In the genomic region with DNA sequence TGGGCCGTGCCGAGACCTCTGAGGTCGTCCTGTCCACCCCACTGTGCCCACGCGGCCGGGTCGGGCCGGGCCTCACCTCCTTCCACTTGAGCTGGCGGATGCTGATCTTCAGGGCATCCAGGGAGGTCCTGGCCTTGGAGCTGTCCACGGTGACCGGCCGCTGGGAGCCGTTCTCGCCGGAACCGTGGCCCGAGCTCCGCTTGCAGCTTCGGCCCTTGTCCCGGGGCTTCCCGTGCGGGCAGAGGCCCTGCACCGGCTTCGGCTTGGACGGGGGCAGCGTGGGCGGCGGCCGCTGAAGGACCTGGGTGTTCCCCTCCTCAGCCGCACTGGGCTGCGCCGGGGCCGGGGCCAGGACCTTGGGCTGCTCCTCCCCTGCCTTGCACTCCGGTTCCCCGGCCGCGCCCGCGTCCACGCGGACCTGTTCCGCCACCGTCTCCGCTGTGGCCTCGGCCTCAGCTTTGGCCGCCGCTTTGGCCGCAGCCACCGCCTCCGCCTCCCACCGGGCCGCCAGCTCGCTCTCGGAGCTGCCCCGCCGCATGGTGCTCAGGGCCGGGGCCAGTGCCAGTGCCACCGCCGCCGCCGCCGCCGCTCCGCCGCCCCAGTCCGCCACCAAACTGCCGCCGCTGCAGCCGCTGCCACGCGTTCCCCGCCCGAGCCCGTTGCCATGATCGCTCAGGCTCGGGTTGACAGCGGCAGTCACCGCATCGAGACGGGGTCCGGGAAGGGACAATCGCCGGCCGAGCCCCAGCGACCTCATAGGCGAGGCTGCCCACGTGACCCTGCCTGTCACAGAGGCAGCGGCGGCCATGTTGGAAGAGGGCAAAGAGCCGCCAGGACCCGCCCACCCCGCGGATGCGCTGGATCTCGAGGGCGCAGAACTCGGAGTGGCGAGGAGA, we compare ENCODE assay signal across 1 cellular context.
TF ChIP-seq lines count a peak whose summit lies in the region.

A gene with protein sequence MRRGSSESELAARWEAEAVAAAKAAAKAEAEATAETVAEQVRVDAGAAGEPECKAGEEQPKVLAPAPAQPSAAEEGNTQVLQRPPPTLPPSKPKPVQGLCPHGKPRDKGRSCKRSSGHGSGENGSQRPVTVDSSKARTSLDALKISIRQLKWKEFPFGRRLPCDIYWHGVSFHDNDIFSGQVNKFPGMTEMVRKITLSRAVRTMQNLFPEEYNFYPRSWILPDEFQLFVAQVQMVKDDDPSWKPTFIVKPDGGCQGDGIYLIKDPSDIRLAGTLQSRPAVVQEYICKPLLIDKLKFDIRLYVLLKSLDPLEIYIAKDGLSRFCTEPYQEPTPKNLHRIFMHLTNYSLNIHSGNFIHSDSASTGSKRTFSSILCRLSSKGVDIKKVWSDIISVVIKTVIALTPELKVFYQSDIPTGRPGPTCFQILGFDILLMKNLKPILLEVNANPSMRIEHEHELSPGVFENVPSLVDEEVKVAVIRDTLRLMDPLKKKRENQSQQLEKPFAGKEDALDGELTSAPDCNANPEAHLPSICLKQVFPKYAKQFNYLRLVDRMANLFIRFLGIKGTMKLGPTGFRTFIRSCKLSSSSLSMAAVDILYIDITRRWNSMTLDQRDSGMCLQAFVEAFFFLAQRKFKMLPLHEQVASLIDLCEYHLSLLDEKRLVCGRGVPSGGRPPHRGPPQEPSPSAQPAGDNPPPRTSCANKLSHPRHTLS (minus strand): TSS at position 698 of the 896 bp plus-strand sequence. CDS start 160 bp downstream, at position 538.

TF ChIP-seq in K562, 482 proteins besides CTCF, POLR2A, EP300 and RAD21 (continued from another document and continues in another):
- TF ChIP-seq, protein P1, sequence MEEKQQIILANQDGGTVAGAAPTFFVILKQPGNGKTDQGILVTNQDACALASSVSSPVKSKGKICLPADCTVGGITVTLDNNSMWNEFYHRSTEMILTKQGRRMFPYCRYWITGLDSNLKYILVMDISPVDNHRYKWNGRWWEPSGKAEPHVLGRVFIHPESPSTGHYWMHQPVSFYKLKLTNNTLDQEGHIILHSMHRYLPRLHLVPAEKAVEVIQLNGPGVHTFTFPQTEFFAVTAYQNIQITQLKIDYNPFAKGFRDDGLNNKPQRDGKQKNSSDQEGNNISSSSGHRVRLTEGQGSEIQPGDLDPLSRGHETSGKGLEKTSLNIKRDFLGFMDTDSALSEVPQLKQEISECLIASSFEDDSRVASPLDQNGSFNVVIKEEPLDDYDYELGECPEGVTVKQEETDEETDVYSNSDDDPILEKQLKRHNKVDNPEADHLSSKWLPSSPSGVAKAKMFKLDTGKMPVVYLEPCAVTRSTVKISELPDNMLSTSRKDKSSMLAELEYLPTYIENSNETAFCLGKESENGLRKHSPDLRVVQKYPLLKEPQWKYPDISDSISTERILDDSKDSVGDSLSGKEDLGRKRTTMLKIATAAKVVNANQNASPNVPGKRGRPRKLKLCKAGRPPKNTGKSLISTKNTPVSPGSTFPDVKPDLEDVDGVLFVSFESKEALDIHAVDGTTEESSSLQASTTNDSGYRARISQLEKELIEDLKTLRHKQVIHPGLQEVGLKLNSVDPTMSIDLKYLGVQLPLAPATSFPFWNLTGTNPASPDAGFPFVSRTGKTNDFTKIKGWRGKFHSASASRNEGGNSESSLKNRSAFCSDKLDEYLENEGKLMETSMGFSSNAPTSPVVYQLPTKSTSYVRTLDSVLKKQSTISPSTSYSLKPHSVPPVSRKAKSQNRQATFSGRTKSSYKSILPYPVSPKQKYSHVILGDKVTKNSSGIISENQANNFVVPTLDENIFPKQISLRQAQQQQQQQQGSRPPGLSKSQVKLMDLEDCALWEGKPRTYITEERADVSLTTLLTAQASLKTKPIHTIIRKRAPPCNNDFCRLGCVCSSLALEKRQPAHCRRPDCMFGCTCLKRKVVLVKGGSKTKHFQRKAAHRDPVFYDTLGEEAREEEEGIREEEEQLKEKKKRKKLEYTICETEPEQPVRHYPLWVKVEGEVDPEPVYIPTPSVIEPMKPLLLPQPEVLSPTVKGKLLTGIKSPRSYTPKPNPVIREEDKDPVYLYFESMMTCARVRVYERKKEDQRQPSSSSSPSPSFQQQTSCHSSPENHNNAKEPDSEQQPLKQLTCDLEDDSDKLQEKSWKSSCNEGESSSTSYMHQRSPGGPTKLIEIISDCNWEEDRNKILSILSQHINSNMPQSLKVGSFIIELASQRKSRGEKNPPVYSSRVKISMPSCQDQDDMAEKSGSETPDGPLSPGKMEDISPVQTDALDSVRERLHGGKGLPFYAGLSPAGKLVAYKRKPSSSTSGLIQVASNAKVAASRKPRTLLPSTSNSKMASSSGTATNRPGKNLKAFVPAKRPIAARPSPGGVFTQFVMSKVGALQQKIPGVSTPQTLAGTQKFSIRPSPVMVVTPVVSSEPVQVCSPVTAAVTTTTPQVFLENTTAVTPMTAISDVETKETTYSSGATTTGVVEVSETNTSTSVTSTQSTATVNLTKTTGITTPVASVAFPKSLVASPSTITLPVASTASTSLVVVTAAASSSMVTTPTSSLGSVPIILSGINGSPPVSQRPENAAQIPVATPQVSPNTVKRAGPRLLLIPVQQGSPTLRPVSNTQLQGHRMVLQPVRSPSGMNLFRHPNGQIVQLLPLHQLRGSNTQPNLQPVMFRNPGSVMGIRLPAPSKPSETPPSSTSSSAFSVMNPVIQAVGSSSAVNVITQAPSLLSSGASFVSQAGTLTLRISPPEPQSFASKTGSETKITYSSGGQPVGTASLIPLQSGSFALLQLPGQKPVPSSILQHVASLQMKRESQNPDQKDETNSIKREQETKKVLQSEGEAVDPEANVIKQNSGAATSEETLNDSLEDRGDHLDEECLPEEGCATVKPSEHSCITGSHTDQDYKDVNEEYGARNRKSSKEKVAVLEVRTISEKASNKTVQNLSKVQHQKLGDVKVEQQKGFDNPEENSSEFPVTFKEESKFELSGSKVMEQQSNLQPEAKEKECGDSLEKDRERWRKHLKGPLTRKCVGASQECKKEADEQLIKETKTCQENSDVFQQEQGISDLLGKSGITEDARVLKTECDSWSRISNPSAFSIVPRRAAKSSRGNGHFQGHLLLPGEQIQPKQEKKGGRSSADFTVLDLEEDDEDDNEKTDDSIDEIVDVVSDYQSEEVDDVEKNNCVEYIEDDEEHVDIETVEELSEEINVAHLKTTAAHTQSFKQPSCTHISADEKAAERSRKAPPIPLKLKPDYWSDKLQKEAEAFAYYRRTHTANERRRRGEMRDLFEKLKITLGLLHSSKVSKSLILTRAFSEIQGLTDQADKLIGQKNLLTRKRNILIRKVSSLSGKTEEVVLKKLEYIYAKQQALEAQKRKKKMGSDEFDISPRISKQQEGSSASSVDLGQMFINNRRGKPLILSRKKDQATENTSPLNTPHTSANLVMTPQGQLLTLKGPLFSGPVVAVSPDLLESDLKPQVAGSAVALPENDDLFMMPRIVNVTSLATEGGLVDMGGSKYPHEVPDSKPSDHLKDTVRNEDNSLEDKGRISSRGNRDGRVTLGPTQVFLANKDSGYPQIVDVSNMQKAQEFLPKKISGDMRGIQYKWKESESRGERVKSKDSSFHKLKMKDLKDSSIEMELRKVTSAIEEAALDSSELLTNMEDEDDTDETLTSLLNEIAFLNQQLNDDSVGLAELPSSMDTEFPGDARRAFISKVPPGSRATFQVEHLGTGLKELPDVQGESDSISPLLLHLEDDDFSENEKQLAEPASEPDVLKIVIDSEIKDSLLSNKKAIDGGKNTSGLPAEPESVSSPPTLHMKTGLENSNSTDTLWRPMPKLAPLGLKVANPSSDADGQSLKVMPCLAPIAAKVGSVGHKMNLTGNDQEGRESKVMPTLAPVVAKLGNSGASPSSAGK (IDR thresholded peaks at IDR 0.05) = peak; percentile 44; the same call in 1 of the 2 replicates
- TF ChIP-seq SMC3 (conservative IDR thresholded peaks at IDR 0.05; ENCODE audit: insufficient read depth, low read depth, low read length) (no peak), ZNF408 (CRISPR knock-in tag; IDR thresholded peaks at IDR 0.05; ENCODE audit: low read depth) (no peak), CHD2 (IDR thresholded peaks at IDR 0.05; ENCODE audit: low read depth, low read length) (no peak), ETV6 (IDR thresholded peaks at IDR 0.05; ENCODE audit: borderline replicate concordance in 1 of 2, low read depth in 2 of 2, low read length in 1 of 2) (no peak), ETV6 (CRISPR knock-in tag; IDR thresholded peaks at IDR 0.05; ENCODE audit: borderline replicate concordance) (no peak), ZFP1 (CRISPR knock-in tag; IDR thresholded peaks at IDR 0.05) (no peak), ZNF589 (CRISPR knock-in tag; IDR thresholded peaks at IDR 0.05; ENCODE audit: low read depth) (no peak), BDP1 (IDR thresholded peaks at IDR 0.05; ENCODE audit: insufficient read depth, insufficient read length) (no peak), HIVEP1 (CRISPR knock-in tag; IDR thresholded peaks at IDR 0.05) (no peak), MIER1 (IDR thresholded peaks at IDR 0.05; ENCODE audit: low read depth) (peak; percentile 78), ZFP30 (CRISPR knock-in tag; IDR thresholded peaks at IDR 0.05; ENCODE audit: borderline replicate concordance) (no peak), POLR2G (IDR thresholded peaks at IDR 0.05; ENCODE audit: low read depth, low read length) (peak; percentile 87), ZNF561 (CRISPR knock-in tag; conservative IDR thresholded peaks at IDR 0.05) (no peak), ZNF165 (CRISPR knock-in tag; IDR thresholded peaks at IDR 0.05; ENCODE audit: borderline replicate concordance) (no peak; the same call in 1 of the 2 replicates), E2F3 (CRISPR knock-in tag; IDR thresholded peaks at IDR 0.05) (no peak), ZNF436 (CRISPR knock-in tag; IDR thresholded peaks at IDR 0.05) (no peak), CC2D1A (IDR thresholded peaks at IDR 0.05) (no peak), CCAR2 (IDR thresholded peaks at IDR 0.05; ENCODE audit: low read depth, low read length) (no peak), ARID2 (IDR thresholded peaks at IDR 0.05) (no peak), HDAC1 (IDR thresholded peaks at IDR 0.05) (peak in 1 of 2 experiments; percentile 72; a peak in 2 of 4 replicates), BMI1 (IDR thresholded peaks at IDR 0.05; ENCODE audit: low read length) (no peak), NR4A1 (CRISPR knock-in tag; IDR thresholded peaks at IDR 0.05) (no peak), NR4A1 (tag; IDR thresholded peaks at IDR 0.05) (no peak), KDM2B (CRISPR knock-in tag; IDR thresholded peaks at IDR 0.05) (no peak), GTF2A2 (tag; IDR thresholded peaks at IDR 0.05) (no peak), KLF6 (CRISPR knock-in tag; IDR thresholded peaks at IDR 0.05; ENCODE audit: borderline replicate concordance) (no peak), ZNF778 (CRISPR knock-in tag; IDR thresholded peaks at IDR 0.05) (no peak), RNF2 (IDR thresholded peaks at IDR 0.05) (no peak), ZNF175 (CRISPR knock-in tag; IDR thresholded peaks at IDR 0.05; ENCODE audit: low read depth) (no peak)
- TF ChIP-seq, protein P2, sequence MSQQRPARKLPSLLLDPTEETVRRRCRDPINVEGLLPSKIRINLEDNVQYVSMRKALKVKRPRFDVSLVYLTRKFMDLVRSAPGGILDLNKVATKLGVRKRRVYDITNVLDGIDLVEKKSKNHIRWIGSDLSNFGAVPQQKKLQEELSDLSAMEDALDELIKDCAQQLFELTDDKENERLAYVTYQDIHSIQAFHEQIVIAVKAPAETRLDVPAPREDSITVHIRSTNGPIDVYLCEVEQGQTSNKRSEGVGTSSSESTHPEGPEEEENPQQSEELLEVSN (IDR thresholded peaks at IDR 0.05; ENCODE audit: borderline replicate concordance in 1 of 2, extremely low read depth in 1 of 2, insufficient read depth in 1 of 2, insufficient read length in 1 of 2, low read depth in 1 of 2, low read length in 1 of 2, poor library complexity in 1 of 2, severe bottlenecking in 1 of 2) = peak; percentile 50 to 69
- TF ChIP-seq, protein P3, sequence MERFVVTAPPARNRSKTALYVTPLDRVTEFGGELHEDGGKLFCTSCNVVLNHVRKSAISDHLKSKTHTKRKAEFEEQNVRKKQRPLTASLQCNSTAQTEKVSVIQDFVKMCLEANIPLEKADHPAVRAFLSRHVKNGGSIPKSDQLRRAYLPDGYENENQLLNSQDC (CRISPR knock-in tag; IDR thresholded peaks at IDR 0.05) = no peak
- TF ChIP-seq, protein P4, sequence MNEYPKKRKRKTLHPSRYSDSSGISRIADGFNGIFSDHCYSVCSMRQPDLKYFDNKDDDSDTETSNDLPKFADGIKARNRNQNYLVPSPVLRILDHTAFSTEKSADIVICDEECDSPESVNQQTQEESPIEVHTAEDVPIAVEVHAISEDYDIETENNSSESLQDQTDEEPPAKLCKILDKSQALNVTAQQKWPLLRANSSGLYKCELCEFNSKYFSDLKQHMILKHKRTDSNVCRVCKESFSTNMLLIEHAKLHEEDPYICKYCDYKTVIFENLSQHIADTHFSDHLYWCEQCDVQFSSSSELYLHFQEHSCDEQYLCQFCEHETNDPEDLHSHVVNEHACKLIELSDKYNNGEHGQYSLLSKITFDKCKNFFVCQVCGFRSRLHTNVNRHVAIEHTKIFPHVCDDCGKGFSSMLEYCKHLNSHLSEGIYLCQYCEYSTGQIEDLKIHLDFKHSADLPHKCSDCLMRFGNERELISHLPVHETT (CRISPR knock-in tag; conservative IDR thresholded peaks at IDR 0.05 in 1 of 2, IDR thresholded peaks at IDR 0.05 in 1 of 2) = peak; percentile 11 to 51; a peak in 1 of 4 replicates
- TF ChIP-seq, protein P5, sequence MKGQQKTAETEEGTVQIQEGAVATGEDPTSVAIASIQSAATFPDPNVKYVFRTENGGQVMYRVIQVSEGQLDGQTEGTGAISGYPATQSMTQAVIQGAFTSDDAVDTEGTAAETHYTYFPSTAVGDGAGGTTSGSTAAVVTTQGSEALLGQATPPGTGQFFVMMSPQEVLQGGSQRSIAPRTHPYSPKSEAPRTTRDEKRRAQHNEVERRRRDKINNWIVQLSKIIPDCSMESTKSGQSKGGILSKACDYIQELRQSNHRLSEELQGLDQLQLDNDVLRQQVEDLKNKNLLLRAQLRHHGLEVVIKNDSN (CRISPR knock-in tag; IDR thresholded peaks at IDR 0.05) = peak; percentile 99
- TF ChIP-seq, protein P6, sequence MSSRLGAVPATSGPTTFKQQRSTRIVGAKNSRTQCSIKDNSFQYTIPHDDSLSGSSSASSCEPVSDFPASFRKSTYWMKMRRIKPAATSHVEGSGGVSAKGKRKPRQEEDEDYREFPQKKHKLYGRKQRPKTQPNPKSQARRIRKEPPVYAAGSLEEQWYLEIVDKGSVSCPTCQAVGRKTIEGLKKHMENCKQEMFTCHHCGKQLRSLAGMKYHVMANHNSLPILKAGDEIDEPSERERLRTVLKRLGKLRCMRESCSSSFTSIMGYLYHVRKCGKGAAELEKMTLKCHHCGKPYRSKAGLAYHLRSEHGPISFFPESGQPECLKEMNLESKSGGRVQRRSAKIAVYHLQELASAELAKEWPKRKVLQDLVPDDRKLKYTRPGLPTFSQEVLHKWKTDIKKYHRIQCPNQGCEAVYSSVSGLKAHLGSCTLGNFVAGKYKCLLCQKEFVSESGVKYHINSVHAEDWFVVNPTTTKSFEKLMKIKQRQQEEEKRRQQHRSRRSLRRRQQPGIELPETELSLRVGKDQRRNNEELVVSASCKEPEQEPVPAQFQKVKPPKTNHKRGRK (tag; IDR thresholded peaks at IDR 0.05) = no peak
- TF ChIP-seq, protein P7, sequence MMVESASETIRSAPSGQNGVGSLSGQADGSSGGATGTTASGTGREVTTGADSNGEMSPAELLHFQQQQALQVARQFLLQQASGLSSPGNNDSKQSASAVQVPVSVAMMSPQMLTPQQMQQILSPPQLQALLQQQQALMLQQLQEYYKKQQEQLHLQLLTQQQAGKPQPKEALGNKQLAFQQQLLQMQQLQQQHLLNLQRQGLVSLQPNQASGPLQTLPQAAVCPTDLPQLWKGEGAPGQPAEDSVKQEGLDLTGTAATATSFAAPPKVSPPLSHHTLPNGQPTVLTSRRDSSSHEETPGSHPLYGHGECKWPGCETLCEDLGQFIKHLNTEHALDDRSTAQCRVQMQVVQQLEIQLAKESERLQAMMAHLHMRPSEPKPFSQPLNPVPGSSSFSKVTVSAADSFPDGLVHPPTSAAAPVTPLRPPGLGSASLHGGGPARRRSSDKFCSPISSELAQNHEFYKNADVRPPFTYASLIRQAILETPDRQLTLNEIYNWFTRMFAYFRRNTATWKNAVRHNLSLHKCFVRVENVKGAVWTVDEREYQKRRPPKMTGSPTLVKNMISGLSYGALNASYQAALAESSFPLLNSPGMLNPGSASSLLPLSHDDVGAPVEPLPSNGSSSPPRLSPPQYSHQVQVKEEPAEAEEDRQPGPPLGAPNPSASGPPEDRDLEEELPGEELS (CRISPR knock-in tag; IDR thresholded peaks at IDR 0.05; ENCODE audit: borderline replicate concordance) = no peak
